Comparison of ENCODE assay signal across 8 cellular contexts in genomic region chr17:38750312-38751121, GRCh38. TPM values are rescaled to one million over a fixed set of nuclear protein-coding genes. Genes with fewer than 3 reads are reported as not detected.
DNase-seq lines count a peak whose midpoint lies in the region; ATAC-seq, FAIRE-seq and TF ChIP-seq lines count a peak whose summit lies in the region.

No MANE protein-coding gene starts in this region.

- H3K4me3 ChIP-seq in A549, result peak overlapping the region; percentile 96
- peak overlapping the region; percentile 13 for H3K4me3 ChIP-seq in GM12875 (ENCODE audit: low read depth, low read length)
- peak overlapping the region; percentile 99 for H3K4me3 ChIP-seq in effector memory CD4-positive, alpha-beta T cell (ENCODE audit: insufficient read depth, low read depth, low read length, poor library complexity, severe bottlenecking)
- peak overlapping the region; percentile 41 to 64 for H3K4me3 ChIP-seq in neutrophil (ENCODE audit: low read depth in 1 of 2, low read length in 1 of 2)

- peak in 1 of 2 experiments; percentile 55 for DNase-seq in A549 (ENCODE audit: low read depth in 1 of 2, low spot score in 1 of 2)
- DNase-seq in RCC 7860 (ENCODE audit: low spot score), result peak; percentile 18
- DNase-seq in effector memory CD4-positive, alpha-beta T cell, result no peak
- no peak for DNase-seq in NCI-H524 treated with DMSO at 0.1 percent for 48 hours (lab: John Stamatoyannopoulos, UW)

- CTCF ChIA-PET in A549 (lab: Yijun Ruan, JAX), result interaction anchor here (0.8 to 2.4 kb wide), 5 partner anchors 11 to 368 kb away, joined by 3 to 33 read pairs (median 4); no protein-coding TSS in a partner anchor

- TF ChIP-seq EP300 in A549 (IDR thresholded peaks at IDR 0.05), result no peak

- no peak for TF ChIP-seq RAD21 in A549 (conservative IDR thresholded peaks at IDR 0.05 in 1 of 2, IDR thresholded peaks at IDR 0.05 in 1 of 2)

- 41% methylated on average over 28 of the region's 28 CpGs for WGBS in A549 (ENCODE audit: missing lambda C conversion rate)

- H3K9me3 ChIP-seq in A549 (no peaks in the 10 kb centered on the region), neutrophil (no peaks in the 10 kb centered on the region)
- no peaks in the 10 kb centered on the region for H3K9me3 ChIP-seq in effector memory CD4-positive, alpha-beta T cell (ENCODE audit: control insufficient read depth, low read length)

- TF ChIP-seq CTCF in A549 (IDR thresholded peaks at IDR 0.05) (no peak), GM12875 (IDR thresholded peaks at IDR 0.05; ENCODE audit: borderline replicate concordance, insufficient read depth, low read depth, low read length) (no peak), neutrophil (IDR thresholded peaks at IDR 0.05) (no peak)

- POLR2A ChIA-PET in A549 (lab: Yijun Ruan, JAX), result interaction anchor here (1.0 to 2.0 kb wide), 4 partner anchors 15 to 103 kb away, joined by 3 to 8 read pairs (median 4); partner anchors contain the start of gene CISD3

- H3K4me1 ChIP-seq in A549 (peaks cover 37% of the 10 kb centered on the region), neutrophil (ENCODE audit: control insufficient read depth in 1 of 2, insufficient read depth in 1 of 2, low read depth in 1 of 2, low read length in 1 of 2) (peaks cover 64 to 70% of the 10 kb centered on the region in 2 experiments)
- H3K4me1 ChIP-seq in effector memory CD4-positive, alpha-beta T cell (ENCODE audit: control insufficient read depth, insufficient read depth, low read length, poor library complexity, severe bottlenecking), result peaks cover 54% of the 10 kb centered on the region

- ATAC-seq in A549, result peak in 1 of 2 experiments; percentile 8; a peak in 2 of 6 replicates
- no peak for ATAC-seq in GM21447 (IDR thresholded peaks at IDR 0.05; ENCODE audit: unreplicated experiment)
- ATAC-seq in GM19397 (IDR thresholded peaks at IDR 0.05; ENCODE audit: unreplicated experiment), result no peak

- peak overlapping the region; percentile 90 to 98 for H3K27ac ChIP-seq in A549
- H3K27ac ChIP-seq in effector memory CD4-positive, alpha-beta T cell (ENCODE audit: insufficient read depth, low read length, poor library complexity, severe bottlenecking), result no peak overlapping the region
- no peak overlapping the region for H3K27ac ChIP-seq in neutrophil

- H3K4me2 ChIP-seq in A549, result peak overlapping the region; percentile 82

- no peaks in the 10 kb centered on the region for H3K36me3 ChIP-seq in effector memory CD4-positive, alpha-beta T cell (ENCODE audit: control insufficient read depth, insufficient read depth, low read length)
- peaks cover 20% of the 10 kb centered on the region for H3K36me3 ChIP-seq in neutrophil

- peaks cover 34% of the 10 kb centered on the region for H3K27me3 ChIP-seq in effector memory CD4-positive, alpha-beta T cell (replicated peaks; ENCODE audit: control insufficient read depth, insufficient read depth, low read length, poor library complexity, severe bottlenecking)
- peaks cover 65% of the 10 kb centered on the region for H3K27me3 ChIP-seq in neutrophil

- FAIRE-seq in A549 (lab: Jason Lieb, UNC), result no peak
- no peak for FAIRE-seq in RCC 7860 (lab: Jason Lieb, UNC)

- no peak for TF ChIP-seq POLR2A in A549 (IDR thresholded peaks at IDR 0.05; ENCODE audit: low read length)

TF ChIP-seq in A549, 52 proteins besides CTCF, POLR2A, EP300 and RAD21:
- peak; percentile 24 for TF ChIP-seq MAFK (IDR thresholded peaks at IDR 0.05; ENCODE audit: partially characterized antibody)
- TF ChIP-seq RNF2 (IDR thresholded peaks at IDR 0.05; ENCODE audit: borderline replicate concordance, low read depth), result no peak
- TF ChIP-seq GATA3 (IDR thresholded peaks at IDR 0.05; ENCODE audit: borderline replicate concordance), result no peak
- TF ChIP-seq KDM5A (IDR thresholded peaks at IDR 0.05), result no peak
- TF ChIP-seq ATOH8 (CRISPR knock-in tag; IDR thresholded peaks at IDR 0.05; ENCODE audit: low read depth), result no peak
- TF ChIP-seq E2F6 (IDR thresholded peaks at IDR 0.05; ENCODE audit: borderline replicate concordance, low read depth), result peak; percentile 73; the same call in 1 of the 2 replicates
- TF ChIP-seq BHLHE40 (IDR thresholded peaks at IDR 0.05; ENCODE audit: low read depth, low read length), result no peak
- TF ChIP-seq PBX3 (IDR thresholded peaks at IDR 0.05), result no peak
- no peak for TF ChIP-seq PHF8 (IDR thresholded peaks at IDR 0.05; ENCODE audit: borderline replicate concordance, low read depth)
- TF ChIP-seq CEBPB (IDR thresholded peaks at IDR 0.05), result no peak
- TF ChIP-seq NPAS2 (CRISPR knock-in tag; IDR thresholded peaks at IDR 0.05; ENCODE audit: borderline replicate concordance), result no peak
- TF ChIP-seq EHF (CRISPR knock-in tag; IDR thresholded peaks at IDR 0.05), result no peak
- peak; percentile 40; the same call in 1 of the 2 replicates for TF ChIP-seq MAX (IDR thresholded peaks at IDR 0.05)
- TF ChIP-seq NR3C1 (IDR thresholded peaks at IDR 0.05), result no peak
- TF ChIP-seq POLR2AphosphoS2 (conservative IDR thresholded peaks at IDR 0.05; ENCODE audit: low read length), result no peak
TF ChIP-seq in A549: peak in this region for 3.

RNA-seq across cellular contexts. Expression of gene PSMB3, which starts 2.0 kb away (rescaled TPM):
- polyA plus RNA-seq in A549 (2011; rRNA removed) (417 and 467 TPM in 2 replicates), A549 (2017; fragmentation: RNase III; extraction: RNeasy Plus Mini Kit Qiagen cat#74134 plus additional on column Dnase treatment) (463 to 466 TPM (median 465 TPM) in 3 replicates)
- polyA plus RNA-seq in A549 (2012; cell fraction: cytosol; rRNA removed), result 1,169 and 1,263 TPM in 2 replicates
- polyA plus RNA-seq in A549 (2012; cell fraction: nucleus; rRNA removed), result 923 and 1,034 TPM in 2 replicates
- polyA minus RNA-seq in A549 (2011; rRNA and poly(A)+ RNA removed), result 409 and 535 TPM in 2 replicates

RNA-seq across cellular contexts. Expression of gene PCGF2, which starts 2.4 kb away (rescaled TPM):
- polyA plus RNA-seq in A549 (2011; rRNA removed) (19.9 and 21.2 TPM in 2 replicates), A549 (2017; fragmentation: RNase III; extraction: RNeasy Plus Mini Kit Qiagen cat#74134 plus additional on column Dnase treatment) (33.9 to 43.6 TPM (median 42.5 TPM) in 3 replicates)
- polyA plus RNA-seq in A549 (2012; cell fraction: cytosol; rRNA removed), result 44.9 and 56.9 TPM in 2 replicates
- polyA plus RNA-seq in A549 (2012; cell fraction: nucleus; rRNA removed), result 70.5 and 88.3 TPM in 2 replicates
- 30.6 and 31.4 TPM in 2 replicates for polyA minus RNA-seq in A549 (2011; rRNA and poly(A)+ RNA removed)

RNA-seq across cellular contexts. Expression of gene CISD3, which starts 20.4 kb away (rescaled TPM):
- polyA plus RNA-seq in A549 (2011; rRNA removed) (24.5 and 32.6 TPM in 2 replicates), A549 (2017; fragmentation: RNase III; extraction: RNeasy Plus Mini Kit Qiagen cat#74134 plus additional on column Dnase treatment) (33.0 to 35.4 TPM (median 34.3 TPM) in 3 replicates)
- polyA plus RNA-seq in A549 (2012; cell fraction: cytosol; rRNA removed), result 41.3 and 55.7 TPM in 2 replicates
- polyA plus RNA-seq in A549 (2012; cell fraction: nucleus; rRNA removed), result 21.1 and 28.7 TPM in 2 replicates
- 12.7 and 18.5 TPM in 2 replicates for polyA minus RNA-seq in A549 (2011; rRNA and poly(A)+ RNA removed)

RNA-seq across cellular contexts. Expression of gene MLLT6, which starts 45.4 kb away (rescaled TPM):
- 24.2 and 28.9 TPM in 2 replicates for polyA plus RNA-seq in A549 (2011; rRNA removed)
- polyA plus RNA-seq in A549 (2012; cell fraction: cytosol; rRNA removed), result 25.0 and 29.5 TPM in 2 replicates
- polyA plus RNA-seq in A549 (2012; cell fraction: nucleus; rRNA removed), result 62.5 and 83.6 TPM in 2 replicates
- 24.6 to 29.9 TPM (median 28.3 TPM) in 3 replicates for polyA plus RNA-seq in A549 (2017; fragmentation: RNase III; extraction: RNeasy Plus Mini Kit Qiagen cat#74134 plus additional on column Dnase treatment)
- polyA minus RNA-seq in A549 (2011; rRNA and poly(A)+ RNA removed), result 37.2 and 41.1 TPM in 2 replicates

RNA-seq across cellular contexts. Expression of gene PIP4K2B, which starts 48.8 kb away (rescaled TPM):
- polyA plus RNA-seq in A549 (2011; rRNA removed) (40.3 and 42.5 TPM in 2 replicates), A549 (2017; fragmentation: RNase III; extraction: RNeasy Plus Mini Kit Qiagen cat#74134 plus additional on column Dnase treatment) (53.7 to 56.7 TPM (median 55.3 TPM) in 3 replicates)
- 35.4 and 40.9 TPM in 2 replicates for polyA plus RNA-seq in A549 (2012; cell fraction: cytosol; rRNA removed)
- 41.8 and 43.7 TPM in 2 replicates for polyA plus RNA-seq in A549 (2012; cell fraction: nucleus; rRNA removed)
- 49.7 and 56.2 TPM in 2 replicates for polyA minus RNA-seq in A549 (2011; rRNA and poly(A)+ RNA removed)

Comparison
In these comparisons a context has a peak if more than half of its experiments do, and no peak if none do; other contexts are left out.
1. H3K27ac ChIP-seq: peak in A549 (2 of 2); none in effector memory CD4-positive, alpha-beta T cell (single experiment) and neutrophil (single experiment).
2. H3K4me3 ChIP-seq: peak in every context shown above with its lines; median percentile 99 in effector memory CD4-positive, alpha-beta T cell; 96 in A549; 52 in neutrophil; 13 in GM12875.